ENCODE assay signal across 18 cellular contexts in the genomic region with DNA sequence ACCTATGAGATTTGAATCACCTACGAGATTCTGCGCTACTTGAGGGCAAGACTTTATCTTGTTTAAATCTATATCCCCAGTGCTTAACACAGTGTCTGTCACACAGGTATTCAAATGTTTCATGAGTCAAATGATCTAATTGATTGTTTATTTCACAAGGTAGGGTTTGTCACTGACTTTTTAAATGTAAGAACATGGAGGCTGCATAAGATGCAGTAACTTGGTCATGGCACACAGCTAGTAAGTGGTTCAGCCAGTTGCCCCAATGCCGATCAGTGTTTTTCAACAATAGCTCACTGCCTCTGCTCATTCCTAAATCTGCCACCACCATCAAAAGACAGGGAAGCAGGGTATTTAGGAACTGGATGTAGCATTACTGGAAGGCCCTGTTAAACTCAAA. TPM values are rescaled to one million over a fixed set of nuclear protein-coding genes. Genes with fewer than 3 reads are reported as not detected.
DNase-seq lines count a peak whose midpoint lies in the region; ATAC-seq and TF ChIP-seq lines count a peak whose summit lies in the region.
"Had no signal": no experiment of that assay in that cellular context is flagged by ENCODE, and none has a peak within 500 bp of the region (broad histone marks: within the 10 kb centered on the region; RNA-seq: fewer than 3 reads in every experiment).

No MANE protein-coding gene starts in this region.

- CTCF ChIA-PET in mammary epithelial cell (lab: Charles Lee; ENCODE audit: low non-redundant PET), result interaction anchor here (0.6 to 1.2 kb wide), 3 partner anchors 26 to 174 kb away, joined by 3 to 7 read pairs (median 4); partner anchors contain the start of gene LRRC1

- in situ Hi-C loops in mammary epithelial cell (cut with MboI; ENCODE audit: low sequenced_read_pairs in 2 of 2), result no loop called here

- H3K4me1 ChIP-seq in mammary epithelial cell (ENCODE audit: insufficient read depth, low read length) (peaks cover 22% of the 10 kb centered on the region), foreskin keratinocyte (peaks cover 20% of the 10 kb centered on the region), suprapubic skin (peaks cover 7% of the 10 kb centered on the region), sigmoid colon (no peaks in the 10 kb centered on the region)
- H3K4me1 ChIP-seq: Peyer's patch had no signal

- peaks cover 5% of the 10 kb centered on the region; the same call in 1 of the 2 replicates for H3K36me3 Mint-ChIP-seq in HFFc6 (ENCODE audit: low read depth)
- H3K36me3 Mint-ChIP-seq: CD4-positive, CD25-positive, alpha-beta regulatory T cell had no signal

- BruUV-seq in mammary epithelial cell (replicated peaks; lab: Mats Ljungman, UMichigan), result no TSS peak

- no peak for TF ChIP-seq CTCF in HFFc6 (IDR thresholded peaks at IDR 0.05)
- no peak for TF ChIP-seq CTCF in mammary epithelial cell (conservative IDR thresholded peaks at IDR 0.05 in 1 of 2, IDR thresholded peaks at IDR 0.05 in 1 of 2; ENCODE audit: extremely low read depth in 1 of 2, insufficient read depth in 1 of 2, low read depth in 1 of 2, low read length in 2 of 2)
- TF ChIP-seq CTCF in foreskin keratinocyte (conservative IDR thresholded peaks at IDR 0.05), result no peak
- no peak for TF ChIP-seq CTCF in suprapubic skin (IDR thresholded peaks at IDR 0.05)
- no peak for TF ChIP-seq CTCF in sigmoid colon (IDR thresholded peaks at IDR 0.05)

- H3K9me3 ChIP-seq in mammary epithelial cell (replicated peaks; ENCODE audit: insufficient read depth, low read length) (no peaks in the 10 kb centered on the region), suprapubic skin (no peaks in the 10 kb centered on the region), sigmoid colon (no peaks in the 10 kb centered on the region)
- H3K9me3 ChIP-seq: MG63, Peyer's patch had no signal

- dilution Hi-C loops in mammary epithelial cell (cut with HindIII; ENCODE audit: low sequenced_read_pairs), result no loop called here

- H3K27ac Mint-ChIP-seq in HFFc6, result peak overlapping the region; percentile 95
- H3K27ac Mint-ChIP-seq: CD4-positive, CD25-positive, alpha-beta regulatory T cell had no signal

- H2AFZ ChIP-seq in mammary epithelial cell (ENCODE audit: low read depth, low read length), result peak overlapping the region; percentile 71

- peak overlapping the region; percentile 38 for H3K4me3 Mint-ChIP-seq in HFFc6
- H3K4me3 Mint-ChIP-seq: CD4-positive, CD25-positive, alpha-beta regulatory T cell had no signal

- TF ChIP-seq EP300 in suprapubic skin (IDR thresholded peaks at IDR 0.05) (no peak), sigmoid colon (IDR thresholded peaks at IDR 0.05) (no peak)

- H3K27me3 ChIP-seq in mammary epithelial cell (ENCODE audit: insufficient read depth, low read length) (no peaks in the 10 kb centered on the region), foreskin keratinocyte (no peaks in the 10 kb centered on the region), suprapubic skin (no peaks in the 10 kb centered on the region), sigmoid colon (no peaks in the 10 kb centered on the region)
- H3K27me3 ChIP-seq: MG63, Peyer's patch had no signal

- H3K27ac ChIP-seq in mammary epithelial cell (ENCODE audit: insufficient read depth, low read depth, low read length), result peak overlapping the region; percentile 86
- H3K27ac ChIP-seq in foreskin keratinocyte, result peak overlapping the region; percentile 83
- H3K27ac ChIP-seq in suprapubic skin, result peak overlapping the region; percentile 86
- no peak overlapping the region for H3K27ac ChIP-seq in sigmoid colon
- H3K27ac ChIP-seq: KMS-11, Peyer's patch had no signal

- DNase-seq in HFFc6 (no peak), mammary epithelial cell (no peak), foreskin keratinocyte (no peak), suprapubic skin (ENCODE audit: low spot score in 2 of 2) (no peak), midbrain (lab: John Stamatoyannopoulos, UW) (no peak), sigmoid colon (no peak), activated T-cell treated with anti-CD3 and anti-CD28 coated beads for 4 hours (no peak)
- DNase-seq: ACHN; CD4-positive, CD25-positive, alpha-beta regulatory T cell; DMS79 treated with DMSO at 0.1 percent for 48 hours; MG63; NCI-H1092 treated with DMSO at 0.1 percent for 48 hours; NCI-H1694 treated with DMSO at 0.1 percent for 48 hours; NCI-H446 treated with DMSO at 0.1 percent for 48 hours; NCI-H82; Peyer's patch; SHP77 had no signal

- no peaks in the 10 kb centered on the region for H3K36me3 ChIP-seq in mammary epithelial cell (ENCODE audit: insufficient read depth, low read length)
- H3K36me3 ChIP-seq in suprapubic skin, result no peaks in the 10 kb centered on the region
- no peaks in the 10 kb centered on the region for H3K36me3 ChIP-seq in sigmoid colon
- H3K36me3 ChIP-seq: MG63, Peyer's patch had no signal

- peaks cover 43% of the 10 kb centered on the region for H3K4me1 Mint-ChIP-seq in HFFc6 (ENCODE audit: low read depth)
- H3K4me1 Mint-ChIP-seq: CD4-positive, CD25-positive, alpha-beta regulatory T cell had no signal

- no peaks in the 10 kb centered on the region for H3K9me3 Mint-ChIP-seq in HFFc6

- H3K27me3 Mint-ChIP-seq in HFFc6 (ENCODE audit: insufficient read depth), result peaks cover 3% of the 10 kb centered on the region; the same call in 1 of the 2 replicates

- peak overlapping the region; percentile 67 for H3K4me2 ChIP-seq in mammary epithelial cell (ENCODE audit: insufficient read depth, low read depth, low read length)
- H3K4me2 ChIP-seq: KMS-11 had no signal

- H3K4me3 ChIP-seq in mammary epithelial cell (replicated peaks in 1 of 3; ENCODE audit: insufficient read depth in 1 of 3, low read depth in 2 of 3, low read length in 3 of 3), result no peak overlapping the region
- H3K4me3 ChIP-seq in suprapubic skin, result no peak overlapping the region
- H3K4me3 ChIP-seq in sigmoid colon, result no peak overlapping the region
- H3K4me3 ChIP-seq: MG63, Peyer's patch had no signal

- no peak overlapping the region for H3K9ac ChIP-seq in mammary epithelial cell (ENCODE audit: insufficient read depth, low read length)
- H3K9ac ChIP-seq: KMS-11 had no signal

- ATAC-seq in foreskin keratinocyte, result peak; percentile 57

- intact Hi-C loops in mammary epithelial cell (cut with micrococcal nuclease) (loop anchor here (2.0 kb wide), 1 partner anchor 18 kb away; no protein-coding TSS in a partner anchor), sigmoid colon (cut with DNase I) (no loop called here)

- 83% methylated on average over 3 of the region's 3 CpGs for WGBS in mammary epithelial cell (ENCODE audit: low coverage, missing lambda C conversion rate)
- 60% methylated on average over 3 of the region's 3 CpGs for WGBS in suprapubic skin
- WGBS in sigmoid colon, 2 donors, result 96 to 98% methylated on average over 3 of the region's 3 CpGs

- TF ChIP-seq POLR2A in suprapubic skin (IDR thresholded peaks at IDR 0.05), result no peak
- TF ChIP-seq POLR2A in sigmoid colon (IDR thresholded peaks at IDR 0.05), result no peak

- no peaks in the 10 kb centered on the region for H3K79me2 ChIP-seq in mammary epithelial cell (ENCODE audit: insufficient read depth, low read length)

- no peaks in the 10 kb centered on the region for H4K20me1 ChIP-seq in mammary epithelial cell (ENCODE audit: insufficient read depth, low read length)

RNA-seq across cellular contexts. Expression of gene LRRC1, which starts 42.4 kb away (rescaled TPM):
- total RNA-seq in HFFc6 (2021; fragmentation: NEBNext Ultra II Directional; extraction: Animal tissue kit (Norgen Biotek cat#: 25700)), result 10 to 100 TPM in 3 of 6 experiments, 1 to 10 TPM in 3; 9.3 to 12.0 (median 10.8) TPM
- total RNA-seq in mammary epithelial cell (10 to 100 TPM; 18.2 to 19.2 TPM), foreskin keratinocyte (22.5 and 23.6 TPM in 2 replicates), suprapubic skin (10 to 100 TPM; 34.6 to 80.9 (median 42.4) TPM), sigmoid colon (10 to 100 TPM; 20.8 to 32.4 (median 24.4) TPM)
- polyA plus RNA-seq in mammary epithelial cell (12.4 TPM), foreskin keratinocyte (9.2 and 10.7 TPM in 2 replicates), sigmoid colon (10 to 100 TPM; 29.9 to 50.4 (median 43.2) TPM)
- polyA minus RNA-seq in mammary epithelial cell, result 11.6 TPM

Comparison
In these comparisons a context has a peak if more than half of its experiments do, and no peak if none do; other contexts are left out.
1. H3K27ac ChIP-seq: peak in mammary epithelial cell (single experiment), foreskin keratinocyte (single experiment) and suprapubic skin (single experiment); none in sigmoid colon (0 of 4).